Comparison of ENCODE assay signal across 8 cellular contexts in the genomic region with DNA sequence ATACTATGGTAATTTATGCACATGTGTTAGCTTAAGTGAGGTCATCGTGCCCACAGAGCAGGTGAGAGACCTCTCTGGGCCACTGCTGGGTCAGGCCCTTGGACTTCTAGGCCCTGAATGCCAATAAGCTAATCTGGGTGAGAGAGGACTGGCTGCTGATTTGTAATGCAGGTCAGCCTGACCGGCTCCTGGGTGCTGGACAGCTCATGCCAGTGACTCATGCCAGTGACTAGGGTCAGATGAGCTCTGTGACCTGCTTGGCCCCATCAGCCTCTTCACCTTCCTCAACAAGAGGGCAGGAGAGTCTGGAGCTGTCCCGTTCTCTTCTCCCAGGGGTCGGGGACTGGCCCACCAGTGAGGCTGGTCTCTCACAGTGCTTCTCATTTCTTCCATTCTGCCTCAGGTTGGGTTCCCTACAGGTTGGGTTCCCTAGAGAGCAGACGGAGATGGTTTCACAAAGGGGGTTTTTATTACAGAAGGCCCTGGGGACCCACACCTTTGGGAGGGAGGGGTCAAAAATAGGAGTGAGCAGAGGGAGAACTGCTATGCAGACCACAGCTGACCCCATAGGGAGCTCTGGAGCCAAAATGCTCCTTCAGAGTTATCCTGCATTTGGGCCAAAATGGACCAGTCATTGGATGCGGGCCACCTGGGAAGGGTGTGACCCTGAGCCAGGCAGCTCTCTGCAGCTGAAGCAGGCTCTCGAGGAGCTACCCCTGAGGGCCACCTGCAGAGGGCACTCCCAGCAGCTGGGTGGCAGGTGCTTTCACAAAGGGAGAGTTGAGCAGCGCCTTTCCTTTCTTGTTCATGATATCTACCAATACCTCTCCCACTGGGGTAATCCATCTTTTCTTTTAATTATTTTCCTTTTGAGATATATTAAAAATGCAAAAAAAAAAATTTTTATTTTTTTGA. TPM values are rescaled to one million over a fixed set of nuclear protein-coding genes. Genes with fewer than 3 reads are reported as not detected.
A peak's percentile ranks its signal among the peaks of the same experiment; 100 is the strongest.
DNase-seq lines count a peak whose midpoint lies in the region; TF ChIP-seq lines count a peak whose summit lies in the region.

No MANE protein-coding gene starts in this region.

- H3K27me3 ChIP-seq in Loucy (ENCODE audit: insufficient read depth, low read length, poor library complexity, severe bottlenecking) (no peaks in the 10 kb centered on the region), tibial artery (peaks cover 0 to 44% of the 10 kb centered on the region in 2 donors)

- peaks cover 8% of the 10 kb centered on the region for H4K20me1 ChIP-seq in Loucy (ENCODE audit: insufficient read depth, low read length, poor library complexity, severe bottlenecking)

- H3K79me2 ChIP-seq in Loucy (ENCODE audit: insufficient read depth, low read length), result peaks cover 16% of the 10 kb centered on the region; the same call in 1 of the 2 replicates

- no peaks in the 10 kb centered on the region for H3F3A ChIP-seq in Loucy (ENCODE audit: low read depth)

- H3K4me1 ChIP-seq in Loucy (ENCODE audit: insufficient read depth, low read length, poor library complexity, severe bottlenecking), result peaks cover 17% of the 10 kb centered on the region
- H3K4me1 ChIP-seq in tibial artery, result peaks cover 5 to 12% (median 9%) of the 10 kb centered on the region in 4 donors

- H3K4me2 ChIP-seq in Loucy (ENCODE audit: low read depth, low read length, poor library complexity, severe bottlenecking), result no peak overlapping the region

- TF ChIP-seq CTCF in Loucy (conservative IDR thresholded peaks at IDR 0.05; ENCODE audit: low read length) (peak; percentile 74), VCaP (conservative IDR thresholded peaks at IDR 0.05) (peak; percentile 39; the same call in 1 of the 2 replicates), tibial artery (IDR thresholded peaks at IDR 0.05) (no peak)

- DNase-seq in DMS 273 (lab: John Stamatoyannopoulos, UW; ENCODE audit: unreplicated experiment) (peak; percentile 23), DMS 273 treated with DMSO at 0.1 percent for 48 hours (lab: John Stamatoyannopoulos, UW) (no peak), myocyte (ENCODE audit: low read depth) (peak; percentile 53), tibial artery (no peak), cerebellar nuclear complex (lab: John Stamatoyannopoulos, UW) (no peak), occipital lobe (lab: John Stamatoyannopoulos, UW) (no peak)

- intact Hi-C loops in tibial artery (cut with DNase I; ENCODE audit: low total_unique reads), result no loop called here

- H3K9ac ChIP-seq in Loucy (ENCODE audit: low read depth, low read length, poor library complexity, severe bottlenecking), result no peak overlapping the region

- no peak overlapping the region for H2AFZ ChIP-seq in Loucy (ENCODE audit: low read length)

- H3K27ac ChIP-seq in VCaP, result no peak overlapping the region
- no peak overlapping the region for H3K27ac ChIP-seq in tibial artery

- H3K9me2 ChIP-seq in Loucy (replicated peaks; ENCODE audit: low read depth, low read length), result no peaks in the 10 kb centered on the region

- no peak overlapping the region for H3K4me3 ChIP-seq in Loucy (ENCODE audit: low read length, poor library complexity, severe bottlenecking)
- no peak overlapping the region for H3K4me3 ChIP-seq in tibial artery

- H3K9me3 ChIP-seq in Loucy (ENCODE audit: insufficient read depth, low read depth, low read length) (no peaks in the 10 kb centered on the region), tibial artery (no peaks in the 10 kb centered on the region)

- H3K36me3 ChIP-seq in Loucy (ENCODE audit: insufficient read depth, low read length), result no peaks in the 10 kb centered on the region
- H3K36me3 ChIP-seq in tibial artery, result no peaks in the 10 kb centered on the region

RNA-seq across cellular contexts. Expression of gene OXT, which starts 2.2 kb away (rescaled TPM):
- total RNA-seq in myocyte (not detected in 2 replicates), occipital lobe (not detected)
- polyA plus RNA-seq in myocyte (2012), result not detected

RNA-seq across cellular contexts. Expression of gene AVP, which starts 15.3 kb away (rescaled TPM):
- total RNA-seq in myocyte (not detected in 2 replicates), occipital lobe (not detected)
- not detected for polyA plus RNA-seq in myocyte (2012)

RNA-seq across cellular contexts. Expression of gene MRPS26, which starts 23.4 kb away (rescaled TPM):
- total RNA-seq in myocyte (51.2 and 56.8 TPM in 2 replicates), occipital lobe (36.0 TPM)
- 39.9 TPM for polyA plus RNA-seq in myocyte (2012)

RNA-seq across cellular contexts. Expression of gene GNRH2, which starts 25.8 kb away (rescaled TPM):
- not detected in 2 replicates for total RNA-seq in myocyte
- 0.10 TPM for polyA plus RNA-seq in myocyte (2012)
- total RNA-seq in occipital lobe, result not detected

Comparison
In these comparisons a context has a peak if more than half of its experiments do, and no peak if none do; other contexts are left out.
1. DNase-seq: peak in DMS 273 (single experiment) and myocyte (single experiment); none in DMS 273 treated with DMSO at 0.1 percent for 48 hours (single experiment), tibial artery (0 of 2), cerebellar nuclear complex (0 of 2) and occipital lobe (single experiment).
2. CTCF ChIP-seq: peak in Loucy (single experiment) and VCaP (single experiment); none in tibial artery (0 of 2).